Comparison of ENCODE assay signal across 2 cellular contexts in genomic region chr11:116825434-116825833, GRCh38.
A peak's percentile ranks its signal among the peaks of the same experiment; 100 is the strongest.
TF ChIP-seq lines count a peak whose summit lies in the region.

No MANE protein-coding gene starts in this region.

TF ChIP-seq in K562, 482 proteins besides CTCF, POLR2A, EP300 and RAD21:
- TF ChIP-seq SLC30A9 (CRISPR knock-in tag; IDR thresholded peaks at IDR 0.05) (no peak), CREM (IDR thresholded peaks at IDR 0.05; ENCODE audit: low read depth) (peak; percentile 49), PRDM10 (IDR thresholded peaks at IDR 0.05; ENCODE audit: partially characterized antibody) (peak; percentile 78), XRCC5 (IDR thresholded peaks at IDR 0.05; ENCODE audit: low read depth, low read length) (no peak), ZNF431 (CRISPR knock-in tag; IDR thresholded peaks at IDR 0.05) (no peak), ZNF518B (CRISPR knock-in tag; IDR thresholded peaks at IDR 0.05) (no peak), KHSRP (IDR thresholded peaks at IDR 0.05) (no peak), KLF16 (IDR thresholded peaks at IDR 0.05) (no peak), HOXB6 (CRISPR knock-in tag; IDR thresholded peaks at IDR 0.05; ENCODE audit: borderline replicate concordance) (no peak), ZSCAN29 (IDR thresholded peaks at IDR 0.05) (no peak), CTBP1 (IDR thresholded peaks at IDR 0.05; ENCODE audit: borderline replicate concordance) (no peak), RFX1 (IDR thresholded peaks at IDR 0.05) (no peak), HMGN3 (IDR thresholded peaks at IDR 0.05; ENCODE audit: borderline replicate concordance, extremely low read depth, insufficient read length, low read depth, low read length) (no peak), SREBF1 (IDR thresholded peaks at IDR 0.05; ENCODE audit: borderline replicate concordance, low read depth, low read length) (no peak), SPI1 (IDR thresholded peaks at IDR 0.05; ENCODE audit: borderline replicate concordance, low read depth, low read length) (no peak), ZFP30 (CRISPR knock-in tag; IDR thresholded peaks at IDR 0.05; ENCODE audit: borderline replicate concordance) (no peak)

TF ChIP-seq in liver, 16 proteins besides CTCF, POLR2A, EP300 and RAD21:
- no peak for TF ChIP-seq FOXA2 (IDR thresholded peaks at IDR 0.05)
- no peak for TF ChIP-seq JUND (IDR thresholded peaks at IDR 0.05)
- no peak for TF ChIP-seq FOXA1 (IDR thresholded peaks at IDR 0.05)
- TF ChIP-seq HNF4A (conservative IDR thresholded peaks at IDR 0.05), result peak; percentile 26 to 27
- peak; percentile 16 for TF ChIP-seq YY1 (IDR thresholded peaks at IDR 0.05)
- peak; percentile 36 for TF ChIP-seq TAF1 (conservative IDR thresholded peaks at IDR 0.05)
- TF ChIP-seq NR2F2 (IDR thresholded peaks at IDR 0.05), result no peak
- TF ChIP-seq REST (IDR thresholded peaks at IDR 0.05), result no peak
- TF ChIP-seq MAX (IDR thresholded peaks at IDR 0.05), result no peak
- no peak for TF ChIP-seq ATF3 (IDR thresholded peaks at IDR 0.05)
- TF ChIP-seq EGR1 (IDR thresholded peaks at IDR 0.05; ENCODE audit: low read depth in 2 of 2), result no peak
- no peak for TF ChIP-seq HNF4G (IDR thresholded peaks at IDR 0.05)
- TF ChIP-seq SP1 (IDR thresholded peaks at IDR 0.05), result no peak
- TF ChIP-seq RXRA (IDR thresholded peaks at IDR 0.05), result peak in 1 of 2 donors; percentile 22
- no peak for TF ChIP-seq ZBTB33 (IDR thresholded peaks at IDR 0.05)
- no peak for TF ChIP-seq GABPA (IDR thresholded peaks at IDR 0.05 in 1 of 2, conservative IDR thresholded peaks at IDR 0.05 in 1 of 2)
TF ChIP-seq in liver: peak in this region for 4.
